17 cellular contexts compared by ENCODE assay signal in genomic region chr12:50650285-50650684, GRCh38.
DNase-seq lines count a peak whose midpoint lies in the region; ATAC-seq and TF ChIP-seq lines count a peak whose summit lies in the region.
"Had no signal": no experiment of that assay in that cellular context is flagged by ENCODE, and none has a peak within 500 bp of the region (broad histone marks: within the 10 kb centered on the region; RNA-seq: fewer than 3 reads in every experiment).

No MANE protein-coding gene starts in this region.

- TF ChIP-seq CTCF in mesothelial cell of epicardium (IDR thresholded peaks at IDR 0.05; ENCODE audit: unreplicated experiment) = no peak

- peaks cover 7% of the 10 kb centered on the region for H3K4me1 Mint-ChIP-seq in activated CD4-positive, alpha-beta T cell treated with anti-CD3 and anti-CD28 coated beads for 36 hours
- peaks cover 9% of the 10 kb centered on the region for H3K4me1 Mint-ChIP-seq in activated CD4-positive, alpha-beta T cell treated with anti-CD3 and anti-CD28 coated beads, Interleukin-2, amount 10 ng/mL, durations not matched to agents 7 days and 5 days
- H3K4me1 Mint-ChIP-seq in mesothelial cell of epicardium = peaks cover 10% of the 10 kb centered on the region

- H3K4me3 Mint-ChIP-seq in activated CD4-positive, alpha-beta T cell treated with anti-CD3 and anti-CD28 coated beads for 36 hours = no peak overlapping the region
- H3K4me3 Mint-ChIP-seq in activated CD4-positive, alpha-beta T cell treated with anti-CD3 and anti-CD28 coated beads, Interleukin-2, amount 10 ng/mL, durations not matched to agents 7 days and 5 days = no peak overlapping the region
- H3K4me3 Mint-ChIP-seq in mesothelial cell of epicardium = no peak overlapping the region
- H3K4me3 Mint-ChIP-seq: B cell; CD8-positive, alpha-beta memory T cell; HFFc6 had no signal

- peak overlapping the region; percentile 13 for H3K27ac Mint-ChIP-seq in activated CD4-positive, alpha-beta T cell treated with anti-CD3 and anti-CD28 coated beads for 36 hours
- H3K27ac Mint-ChIP-seq in activated CD4-positive, alpha-beta T cell treated with anti-CD3 and anti-CD28 coated beads, Interleukin-2, amount 10 ng/mL, durations not matched to agents 7 days and 5 days = no peak overlapping the region
- H3K27ac Mint-ChIP-seq in mesothelial cell of epicardium = peak overlapping the region; percentile 9
- H3K27ac Mint-ChIP-seq: B cell, HFFc6 had no signal

- no peaks in the 10 kb centered on the region for H3K27me3 Mint-ChIP-seq in activated CD4-positive, alpha-beta T cell treated with anti-CD3 and anti-CD28 coated beads for 36 hours
- H3K27me3 Mint-ChIP-seq in activated CD4-positive, alpha-beta T cell treated with anti-CD3 and anti-CD28 coated beads, Interleukin-2, amount 10 ng/mL, durations not matched to agents 7 days and 5 days = no peaks in the 10 kb centered on the region
- H3K27me3 Mint-ChIP-seq in mesothelial cell of epicardium (ENCODE audit: low read depth) = no peaks in the 10 kb centered on the region
- H3K27me3 Mint-ChIP-seq: B cell; CD8-positive, alpha-beta memory T cell had no signal

- no peaks in the 10 kb centered on the region for H3K9me3 Mint-ChIP-seq in activated CD4-positive, alpha-beta T cell treated with anti-CD3 and anti-CD28 coated beads for 36 hours (ENCODE audit: low read depth)
- no peaks in the 10 kb centered on the region for H3K9me3 Mint-ChIP-seq in activated CD4-positive, alpha-beta T cell treated with anti-CD3 and anti-CD28 coated beads, Interleukin-2, amount 10 ng/mL, durations not matched to agents 7 days and 5 days
- H3K9me3 Mint-ChIP-seq in mesothelial cell of epicardium = peaks cover 8% of the 10 kb centered on the region
- H3K9me3 Mint-ChIP-seq: CD8-positive, alpha-beta memory T cell; HFFc6 had no signal

- H3K36me3 Mint-ChIP-seq in activated CD4-positive, alpha-beta T cell treated with anti-CD3 and anti-CD28 coated beads for 36 hours (ENCODE audit: low read depth) = no peaks in the 10 kb centered on the region
- H3K36me3 Mint-ChIP-seq in activated CD4-positive, alpha-beta T cell treated with anti-CD3 and anti-CD28 coated beads, Interleukin-2, amount 10 ng/mL, durations not matched to agents 7 days and 5 days (ENCODE audit: low read depth) = peaks cover 1% of the 10 kb centered on the region
- H3K36me3 Mint-ChIP-seq in mesothelial cell of epicardium = peaks cover 10% of the 10 kb centered on the region

- in situ Hi-C loops in KBM-7 (cut with MboI; ENCODE audit: low pct_unique_long_range_greater_than_20kb, low sequenced_read_pairs) = no loop called here

- intact Hi-C loops in activated CD4-positive, alpha-beta T cell treated with anti-CD3 and anti-CD28 coated beads for 36 hours (cut with DNase I, micrococcal nuclease) = no loop called here

- CTCF ChIA-PET in activated CD4-positive, alpha-beta T cell treated with anti-CD3 and anti-CD28 coated beads for 36 hours (lab: Charles Lee) = no interaction called here
- CTCF ChIA-PET in activated CD4-positive, alpha-beta T cell treated with anti-CD3 and anti-CD28 coated beads, Interleukin-2, amount 10 ng/mL, durations not matched to agents 7 days and 5 days (lab: Charles Lee) = no interaction called here

- ATAC-seq in activated CD4-positive, alpha-beta T cell treated with anti-CD3 and anti-CD28 coated beads for 36 hours = no peak
- no peak for ATAC-seq in HG03135 (IDR thresholded peaks at IDR 0.05; ENCODE audit: unreplicated experiment)

- POLR2A ChIA-PET in activated CD4-positive, alpha-beta T cell treated with anti-CD3 and anti-CD28 coated beads for 36 hours (lab: Charles Lee) = no interaction called here
- POLR2A ChIA-PET in activated CD4-positive, alpha-beta T cell treated with anti-CD3 and anti-CD28 coated beads, Interleukin-2, amount 10 ng/mL, durations not matched to agents 7 days and 5 days (lab: Charles Lee) = no interaction called here

- no peak for DNase-seq in activated CD4-positive, alpha-beta T cell treated with anti-CD3 and anti-CD28 coated beads for 36 hours
- no peak for DNase-seq in activated CD4-positive, alpha-beta T cell treated with anti-CD3 and anti-CD28 coated beads, Interleukin-2, amount 10 ng/mL, durations not matched to agents 7 days and 5 days
- DNase-seq in NCI-H2029 treated with DMSO at 0.1 percent for 48 hours (lab: John Stamatoyannopoulos, UW) (peak; percentile 50), mesothelial cell of epicardium (ENCODE audit: low spot score in 2 of 2, unreplicated experiment in 2 of 2) (no peak), KBM-7 (no peak)
- DNase-seq in effector CD4-positive, alpha-beta T cell = no peak
- DNase-seq: CD8-positive, alpha-beta memory T cell; COR-L47; DMS 273 treated with DMSO at 0.1 percent for 48 hours; DMS79; GDM1; GM23248; HCEC 1CT; HFFc6; IMR-90 had no signal
